Comparison of ENCODE assay signal across 22 cellular contexts in genomic region chr20:12289476-12289875, GRCh38.
"Had no signal": no experiment of that assay in that cellular context is flagged by ENCODE, and none has a peak within 500 bp of the region (broad histone marks: within the 10 kb centered on the region; RNA-seq: fewer than 3 reads in every experiment).

No MANE protein-coding gene starts in this region.

- H3K27me3 Mint-ChIP-seq: activated CD4-positive, alpha-beta memory T cell treated with anti-CD3 and anti-CD28 coated beads for 36 hours; activated naive CD8-positive, alpha-beta T cell treated with anti-CD3 and anti-CD28 coated beads for 36 hours; memory B cell; stimulated activated memory B cell treated with anti-CD40 and anti-IgM and Interleukin-4, amounts not matched to agents 10 μg/mL and 1 μg/mL and 100 μg/mL, for 72 hours had no signal

- H3K27ac Mint-ChIP-seq: activated CD4-positive, alpha-beta memory T cell treated with anti-CD3 and anti-CD28 coated beads for 36 hours; activated naive CD8-positive, alpha-beta T cell treated with anti-CD3 and anti-CD28 coated beads for 36 hours; memory B cell; stimulated activated memory B cell treated with anti-CD40 and anti-IgM and Interleukin-4, amounts not matched to agents 10 μg/mL and 1 μg/mL and 100 μg/mL, for 72 hours had no signal

- DNase-seq: activated CD4-positive, alpha-beta memory T cell treated with anti-CD3 and anti-CD28 coated beads for 36 hours; activated CD4-positive, alpha-beta T cell treated with anti-CD3 and anti-CD28 coated beads for 48 hours; activated naive CD4-positive, alpha-beta T cell treated with Interleukin-2 at 50 U/mL for 16 hours; activated naive CD8-positive, alpha-beta T cell treated with anti-CD3 and anti-CD28 coated beads for 36 hours; activated T-cell treated with anti-CD3 and anti-CD28 coated beads, Interleukin-2, amount 50 U/mL, for 48 hours; central memory CD4-positive, alpha-beta T cell; dermis blood vessel endothelial cell; effector CD8-positive, alpha-beta T cell; foreskin melanocyte; hypothalamus; left cardiac atrium; nephron progenitor cell; right cardiac atrium; stimulated activated CD4-positive, alpha-beta T cell treated with anti-CD3 and anti-CD28 coated beads, Interleukin-2, amount 100 ng/mL, for 24 hours; stomach; transverse colon; uterus had no signal

- H3K36me3 ChIP-seq: stomach, transverse colon, uterus had no signal

- H3K36me3 Mint-ChIP-seq: activated CD4-positive, alpha-beta memory T cell treated with anti-CD3 and anti-CD28 coated beads for 36 hours; activated naive CD8-positive, alpha-beta T cell treated with anti-CD3 and anti-CD28 coated beads for 36 hours; stimulated activated memory B cell treated with anti-CD40 and anti-IgM and Interleukin-4, amounts not matched to agents 10 μg/mL and 1 μg/mL and 100 μg/mL, for 72 hours had no signal

- H3K27me3 ChIP-seq: stomach, transverse colon, uterus had no signal

- H2AFZ ChIP-seq: parathyroid adenoma had no signal

- H3K9me3 ChIP-seq: transverse colon, uterus had no signal

- H3K79me2 ChIP-seq: parathyroid adenoma had no signal

- H3K27ac ChIP-seq: parathyroid adenoma, skin epidermis, stomach, transverse colon, uterus had no signal

- H3K9me3 Mint-ChIP-seq: nephron progenitor cell had no signal

- H3K4me3 Mint-ChIP-seq: activated CD4-positive, alpha-beta memory T cell treated with anti-CD3 and anti-CD28 coated beads for 36 hours; activated naive CD8-positive, alpha-beta T cell treated with anti-CD3 and anti-CD28 coated beads for 36 hours; memory B cell; nephron progenitor cell; stimulated activated memory B cell treated with anti-CD40 and anti-IgM and Interleukin-4, amounts not matched to agents 10 μg/mL and 1 μg/mL and 100 μg/mL, for 72 hours had no signal

- ATAC-seq: esophagus mucosa; left cardiac atrium; right cardiac atrium; stimulated activated memory B cell treated with anti-CD40 and anti-IgM and Interleukin-4, amounts not matched to agents 10 μg/mL and 1 μg/mL and 100 μg/mL, for 72 hours had no signal

- H3K4me3 ChIP-seq: skin epidermis, stomach, transverse colon, uterus had no signal

- H3K4me1 Mint-ChIP-seq: activated naive CD8-positive, alpha-beta T cell treated with anti-CD3 and anti-CD28 coated beads for 36 hours; memory B cell; nephron progenitor cell; stimulated activated memory B cell treated with anti-CD40 and anti-IgM and Interleukin-4, amounts not matched to agents 10 μg/mL and 1 μg/mL and 100 μg/mL, for 72 hours had no signal

- H3K4me1 ChIP-seq: parathyroid adenoma, stomach, transverse colon, uterus had no signal
